ENCODE assay signal across 9 cellular contexts in genomic region chr15:63939531-63940130, GRCh38.
A peak's percentile ranks its signal among the peaks of the same experiment; 100 is the strongest.
DNase-seq lines count a peak whose midpoint lies in the region; ATAC-seq and TF ChIP-seq lines count a peak whose summit lies in the region.
"Had no signal": no experiment of that assay in that cellular context is flagged by ENCODE, and none has a peak within 500 bp of the region (broad histone marks: within the 10 kb centered on the region; RNA-seq: fewer than 3 reads in every experiment).

No MANE protein-coding gene starts in this region.

- peaks cover 4% of the 10 kb centered on the region for H3K36me3 Mint-ChIP-seq in activated CD8-positive, alpha-beta T cell treated with anti-CD3 and anti-CD28 coated beads, Interleukin-2, amount 10 ng/mL, durations not matched to agents 7 days and 5 days (ENCODE audit: low read depth)

- peaks cover 25% of the 10 kb centered on the region for H3K4me1 ChIP-seq in skeletal muscle satellite cell (ENCODE audit: control insufficient read depth, insufficient read depth, low read length)

- peak overlapping the region; percentile 79 for H3K27ac Mint-ChIP-seq in activated CD8-positive, alpha-beta T cell treated with anti-CD3 and anti-CD28 coated beads, Interleukin-2, amount 10 ng/mL, durations not matched to agents 7 days and 5 days

- no peaks in the 10 kb centered on the region for H3K27me3 ChIP-seq in skeletal muscle satellite cell (ENCODE audit: control insufficient read depth, insufficient read depth, low read length)
- H3K27me3 ChIP-seq: SJSA1 had no signal

- H3K27me3 Mint-ChIP-seq in activated CD8-positive, alpha-beta T cell treated with anti-CD3 and anti-CD28 coated beads, Interleukin-2, amount 10 ng/mL, durations not matched to agents 7 days and 5 days (ENCODE audit: low read depth), result no peaks in the 10 kb centered on the region

- no peak overlapping the region for H3K4me3 Mint-ChIP-seq in activated CD8-positive, alpha-beta T cell treated with anti-CD3 and anti-CD28 coated beads, Interleukin-2, amount 10 ng/mL, durations not matched to agents 7 days and 5 days

- H3K4me1 Mint-ChIP-seq in activated CD8-positive, alpha-beta T cell treated with anti-CD3 and anti-CD28 coated beads, Interleukin-2, amount 10 ng/mL, durations not matched to agents 7 days and 5 days (ENCODE audit: low read depth), result peaks cover 29% of the 10 kb centered on the region

- intact Hi-C loops in left cardiac atrium (cut with DNase I), result loop anchor here (10.0 kb wide), 1 partner anchor 105 kb away; the partner anchor contains the start of gene DAPK2 (in 2 of the 2)

- no peak overlapping the region for H3K4me3 ChIP-seq in skeletal muscle satellite cell (ENCODE audit: low read length)
- H3K4me3 ChIP-seq: SJSA1 had no signal

- no peak for TF ChIP-seq CTCF in GM13976 (IDR thresholded peaks at IDR 0.05; ENCODE audit: borderline replicate concordance, control extremely low read depth, extremely low read depth, insufficient read depth, missing control alignments)

- H3K9me3 ChIP-seq in skeletal muscle satellite cell (replicated peaks; ENCODE audit: low read length), result no peaks in the 10 kb centered on the region
- H3K9me3 ChIP-seq: SJSA1 had no signal

- peak; percentile 27 for ATAC-seq in activated CD8-positive, alpha-beta T cell treated with anti-CD3 and anti-CD28 coated beads, Interleukin-2, amount 10 ng/mL, durations not matched to agents 7 days and 5 days
- peak; percentile 88 to 89 for ATAC-seq in left cardiac atrium
- no peak for ATAC-seq in GM21528 (IDR thresholded peaks at IDR 0.05; ENCODE audit: low FRiP score, unreplicated experiment)
- no peak for ATAC-seq in GM18867 (IDR thresholded peaks at IDR 0.05; ENCODE audit: unreplicated experiment)

- no peaks in the 10 kb centered on the region for H3K36me3 ChIP-seq in skeletal muscle satellite cell (ENCODE audit: insufficient read depth, low read length)
- H3K36me3 ChIP-seq: SJSA1 had no signal

- CTCF ChIA-PET in activated CD8-positive, alpha-beta T cell treated with anti-CD3 and anti-CD28 coated beads, Interleukin-2, amount 10 ng/mL, durations not matched to agents 7 days and 5 days (lab: Charles Lee), result interaction anchor here (0.7 to 1.3 kb wide), 2 partner anchors 65 to 107 kb away, joined by 3 to 4 read pairs; no protein-coding TSS in a partner anchor

- in situ Hi-C loops in GM13976 (cut with MboI; ENCODE audit: low sequenced_read_pairs, unreplicated experiment), result no loop called here

- peak overlapping the region; percentile 34 for H3K4me2 ChIP-seq in skeletal muscle satellite cell (ENCODE audit: low read length)

- POLR2A ChIA-PET in activated CD8-positive, alpha-beta T cell treated with anti-CD3 and anti-CD28 coated beads, Interleukin-2, amount 10 ng/mL, durations not matched to agents 7 days and 5 days (lab: Charles Lee), result interaction anchor here (1.0 kb wide), 1 partner anchor 106 kb away, joined by 7 read pairs; the partner anchor contains the start of gene HERC1

- H3K9ac ChIP-seq in skeletal muscle satellite cell (ENCODE audit: low read depth, low read length), result peak overlapping the region; percentile 34

- H3K9me3 Mint-ChIP-seq in activated CD8-positive, alpha-beta T cell treated with anti-CD3 and anti-CD28 coated beads, Interleukin-2, amount 10 ng/mL, durations not matched to agents 7 days and 5 days (ENCODE audit: insufficient read depth), result no peaks in the 10 kb centered on the region

- DNase-seq in GM13976 (ENCODE audit: low spot score) (peak; percentile 60), left cardiac atrium (peak; percentile 48), iPS-NIHi11 (ENCODE audit: low spot score) (no peak), SIG-M5 (lab: John Stamatoyannopoulos, UW) (no peak)
- no peak for DNase-seq in activated CD8-positive, alpha-beta T cell treated with anti-CD3 and anti-CD28 coated beads, Interleukin-2, amount 10 ng/mL, durations not matched to agents 7 days and 5 days

Comparison
In these comparisons a context has a peak if more than half of its experiments do, and no peak if none do; other contexts are left out.
1. DNase-seq: peak in GM13976 (single experiment) and left cardiac atrium (single experiment); none in activated CD8-positive, alpha-beta T cell treated with anti-CD3 and anti-CD28 coated beads, Interleukin-2, amount 10 ng/mL, durations not matched to agents 7 days and 5 days (single experiment), iPS-NIHi11 (single experiment) and SIG-M5 (single experiment).
2. ATAC-seq: peak in activated CD8-positive, alpha-beta T cell treated with anti-CD3 and anti-CD28 coated beads, Interleukin-2, amount 10 ng/mL, durations not matched to agents 7 days and 5 days (single experiment) and left cardiac atrium (2 of 2); none in GM21528 (single experiment) and GM18867 (single experiment).